In genomic region chr7:66741706-66742053, GRCh38 we compare ENCODE assay signal across 8 cellular contexts. TPM values are rescaled to one million over a fixed set of nuclear protein-coding genes. Genes with fewer than 3 reads are reported as not detected.
DNase-seq lines count a peak whose midpoint lies in the region; ATAC-seq and TF ChIP-seq lines count a peak whose summit lies in the region.

No MANE protein-coding gene starts in this region.

- peak overlapping the region; percentile 93 for H3K4me3 ChIP-seq in AG04449 (ENCODE audit: low read depth, low read length)
- peak overlapping the region; percentile 91 for H3K4me3 ChIP-seq in HUES64 (ENCODE audit: low read length)
- H3K4me3 ChIP-seq in mucosa of descending colon, result peak overlapping the region; percentile 99

- H3K27ac ChIP-seq in HUES64 (ENCODE audit: low read depth, low read length), result no peak overlapping the region

- H3K4me1 Mint-ChIP-seq in MCF 10A (ENCODE audit: insufficient read depth, unreplicated experiment), result peaks cover 9% of the 10 kb centered on the region

- CTCF ChIA-PET in AG04449 (lab: Yijun Ruan, JAX), result interaction anchor here (0.5 to 1.7 kb wide), 2 partner anchors 136 to 184 kb away, joined by 3 to 4 read pairs; no protein-coding TSS in a partner anchor
- CTCF ChIA-PET in MCF 10A (lab: Yijun Ruan, JAX), result no interaction called here

- H3K36me3 Mint-ChIP-seq in MCF 10A (ENCODE audit: insufficient read depth, unreplicated experiment), result peaks cover 55% of the 10 kb centered on the region

- peak overlapping the region; percentile 90 for H3K4me3 Mint-ChIP-seq in MCF 10A (ENCODE audit: unreplicated experiment)

- BruUV-seq in MCF 10A (replicated peaks; lab: Mats Ljungman, UMichigan), result no TSS peak

- peaks cover 2% of the 10 kb centered on the region for H3K9me3 Mint-ChIP-seq in MCF 10A (ENCODE audit: unreplicated experiment)

- H3K27ac Mint-ChIP-seq in MCF 10A (ENCODE audit: low read depth, unreplicated experiment), result peak overlapping the region; percentile 97

- no peaks in the 10 kb centered on the region for H3K27me3 ChIP-seq in HUES64 (ENCODE audit: insufficient read depth, low read length)

- intact Hi-C loops in MCF 10A (cut with micrococcal nuclease), result no loop called here
- intact Hi-C loops in mucosa of descending colon (cut with DNase I, micrococcal nuclease), result no loop called here

- H3K9ac ChIP-seq in HUES64 (ENCODE audit: low read depth, low read length), result peak overlapping the region; percentile 91; the same call in 1 of the 2 replicates

- H3K9me3 ChIP-seq in HUES64 (ENCODE audit: insufficient read depth, low read depth, low read length) (no peaks in the 10 kb centered on the region), mucosa of descending colon (no peaks in the 10 kb centered on the region)

- DNase-seq in AG04449 (ENCODE audit: low read depth, low spot score), result no peak
- peak; percentile 39 for DNase-seq in MCF 10A (ENCODE audit: unreplicated experiment)
- peak in 1 of 3 donors; percentile 37 for DNase-seq in mucosa of descending colon
- no peak for DNase-seq in retina
- DNase-seq in NCI-H2029 (lab: John Stamatoyannopoulos, UW), result no peak
- DNase-seq in NCI-H524 treated with DMSO at 0.1 percent for 48 hours (lab: John Stamatoyannopoulos, UW), result no peak

- H3K4me1 ChIP-seq in HUES64 (ENCODE audit: insufficient read depth, low read length) (no peaks in the 10 kb centered on the region), mucosa of descending colon (ENCODE audit: low read depth) (peaks cover 12% of the 10 kb centered on the region)

- WGBS in HUES64, result 77% methylated on average over 17 of the region's 17 CpGs

- POLR2A ChIA-PET in AG04449 (lab: Yijun Ruan, JAX) (interaction anchor here (2.2 kb wide), 1 partner anchor 13 kb away, joined by 9 read pairs; no protein-coding TSS in a partner anchor), MCF 10A (lab: Yijun Ruan, JAX) (interaction anchor here (0.7 to 5.4 kb wide), 14 partner anchors 8 to 1428 kb away, joined by 3 to 57 read pairs (median 4); partner anchors contain the start of genes KCTD7 and SBDS)

- ATAC-seq in mucosa of descending colon (no peak), HG03442 (IDR thresholded peaks at IDR 0.05; ENCODE audit: unreplicated experiment) (no peak)

- H3K36me3 ChIP-seq in HUES64 (ENCODE audit: insufficient read depth, low read length), result peaks cover 2% of the 10 kb centered on the region; the same call in 1 of the 2 replicates
- H3K36me3 ChIP-seq in mucosa of descending colon (ENCODE audit: low read depth), result no peaks in the 10 kb centered on the region

- H3K27me3 Mint-ChIP-seq in MCF 10A (ENCODE audit: insufficient read depth, unreplicated experiment), result no peaks in the 10 kb centered on the region

- no peak for TF ChIP-seq CTCF in AG04449 (IDR thresholded peaks at IDR 0.05; ENCODE audit: insufficient read depth, low read length, missing control alignments)
- TF ChIP-seq CTCF in MCF 10A (IDR thresholded peaks at IDR 0.05; ENCODE audit: unreplicated experiment), result no peak
- TF ChIP-seq CTCF in mucosa of descending colon (IDR thresholded peaks at IDR 0.05), result no peak

RNA-seq across cellular contexts. Expression of gene RABGEF1, which starts 1.1 kb away (rescaled TPM):
- polyA plus RNA-seq in HUES64 (2013, experiment 1 of 2), result 10.7 TPM
- 12.9 TPM for polyA plus RNA-seq in HUES64 (2013, experiment 2 of 2)
- total RNA-seq in MCF 10A (2022) (49.5 and 57.4 TPM in 2 replicates), mucosa of descending colon (10 to 100 TPM; 25.0 to 31.7 (median 26.9) TPM)
